35 cellular contexts compared by ENCODE assay signal in the genomic region with DNA sequence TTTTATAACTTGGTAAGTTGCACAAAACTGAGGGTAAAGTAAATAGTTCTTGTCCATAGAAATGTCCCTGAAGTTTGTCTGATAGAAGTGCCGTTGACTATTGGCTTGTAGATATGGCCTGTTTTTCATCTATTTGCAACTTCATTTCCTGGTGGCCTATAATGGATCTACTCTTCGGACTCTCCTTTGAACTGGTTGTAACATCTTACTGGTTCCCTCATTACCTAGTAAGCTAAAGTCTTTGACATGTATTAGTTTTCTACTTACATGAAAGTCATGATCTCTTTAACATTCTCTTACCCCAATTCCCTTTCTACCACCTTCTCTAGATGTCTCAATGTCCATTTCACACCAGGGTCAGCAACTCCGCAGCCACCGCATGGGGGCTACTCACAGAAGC.
"Had no signal": no experiment of that assay in that cellular context is flagged by ENCODE, and none has a peak within 500 bp of the region (broad histone marks: within the 10 kb centered on the region; RNA-seq: fewer than 3 reads in every experiment).

No MANE protein-coding gene starts in this region.

- H3K4me3 Mint-ChIP-seq: activated B cell treated with CpG ODN at 0.5 μM for 24 hours; activated CD4-positive, alpha-beta memory T cell treated with anti-CD3 and anti-CD28 coated beads, Interleukin-2, amount 10 ng/mL, durations not matched to agents 7 days and 5 days; activated CD4-positive, alpha-beta T cell treated with anti-CD3 and anti-CD28 coated beads, Interleukin-2, amount 10 ng/mL, durations not matched to agents 7 days and 5 days; activated CD8-positive, alpha-beta memory T cell treated with anti-CD3 and anti-CD28 coated beads, Interleukin-2, amount 10 ng/mL, durations not matched to agents 7 days and 5 days; activated CD8-positive, alpha-beta T cell treated with anti-CD3 and anti-CD28 coated beads, Interleukin-2, amount 10 ng/mL, durations not matched to agents 7 days and 5 days; activated naive CD4-positive, alpha-beta T cell treated with anti-CD3 and anti-CD28 coated beads, Interleukin-2, amount 10 ng/mL, durations not matched to agents 7 days and 5 days; activated naive CD4-positive, alpha-beta T cell treated with anti-CD3 and anti-CD28 coated beads, Interleukin-2, amount 50 U/mL, for 24 hours; activated naive CD8-positive, alpha-beta T cell; activated naive CD8-positive, alpha-beta T cell treated with anti-CD3 and anti-CD28 coated beads, Interleukin-2, amount 10 ng/mL, durations not matched to agents 7 days and 5 days; activated naive CD8-positive, alpha-beta T cell treated with anti-CD3 and anti-CD28 coated beads, Interleukin-2, amount 50 U/mL, for 24 hours; activated T-cell treated with anti-CD3 and anti-CD28 coated beads, Interleukin-2, amount 50 U/mL, for 24 hours; brain; central memory CD8-positive, alpha-beta T cell; T-helper 1 cell treated with Interleukin-12 subunit alpha and Interleukin-12 subunit beta and Interleukin-4 antibody, amounts not matched to agents 30 μg/mL and 1 μg/mL, for 36 hours; T-helper 2 cell treated with Interferon-gamma antibody and Interleukin-4, amounts not matched to agents 5 μg/mL and 100 μg/mL, for 36 hours had no signal

- H3K4me1 ChIP-seq: ascending aorta had no signal

- H3K9me3 ChIP-seq: ascending aorta had no signal

- H3K9me3 Mint-ChIP-seq: activated CD4-positive, alpha-beta memory T cell treated with anti-CD3 and anti-CD28 coated beads, Interleukin-2, amount 10 ng/mL, durations not matched to agents 7 days and 5 days; activated naive CD8-positive, alpha-beta T cell treated with anti-CD3 and anti-CD28 coated beads, Interleukin-2, amount 10 ng/mL, durations not matched to agents 7 days and 5 days; central memory CD8-positive, alpha-beta T cell had no signal

- H3K4me3 ChIP-seq: ascending aorta, cardiac muscle cell had no signal

- H3K27me3 Mint-ChIP-seq: activated naive CD4-positive, alpha-beta T cell treated with anti-CD3 and anti-CD28 coated beads, Interleukin-2, amount 50 U/mL, for 24 hours; activated naive CD8-positive, alpha-beta T cell; activated naive CD8-positive, alpha-beta T cell treated with anti-CD3 and anti-CD28 coated beads, Interleukin-2, amount 50 U/mL, for 24 hours; activated T-cell treated with anti-CD3 and anti-CD28 coated beads, Interleukin-2, amount 50 U/mL, for 24 hours had no signal

- H3K27me3 ChIP-seq: ascending aorta, cardiac muscle cell had no signal

- H3K4me1 Mint-ChIP-seq: activated B cell treated with CpG ODN at 0.5 μM for 24 hours; activated CD4-positive, alpha-beta memory T cell treated with anti-CD3 and anti-CD28 coated beads, Interleukin-2, amount 10 ng/mL, durations not matched to agents 7 days and 5 days; activated CD4-positive, alpha-beta T cell treated with anti-CD3 and anti-CD28 coated beads, Interleukin-2, amount 10 ng/mL, durations not matched to agents 7 days and 5 days; activated CD8-positive, alpha-beta memory T cell treated with anti-CD3 and anti-CD28 coated beads, Interleukin-2, amount 10 ng/mL, durations not matched to agents 7 days and 5 days; activated naive CD4-positive, alpha-beta T cell treated with anti-CD3 and anti-CD28 coated beads, Interleukin-2, amount 10 ng/mL, durations not matched to agents 7 days and 5 days; activated naive CD4-positive, alpha-beta T cell treated with anti-CD3 and anti-CD28 coated beads, Interleukin-2, amount 50 U/mL, for 24 hours; activated naive CD8-positive, alpha-beta T cell treated with anti-CD3 and anti-CD28 coated beads, Interleukin-2, amount 10 ng/mL, durations not matched to agents 7 days and 5 days; activated naive CD8-positive, alpha-beta T cell treated with anti-CD3 and anti-CD28 coated beads, Interleukin-2, amount 50 U/mL, for 24 hours; central memory CD8-positive, alpha-beta T cell had no signal

- H3K36me3 Mint-ChIP-seq: activated CD8-positive, alpha-beta memory T cell treated with anti-CD3 and anti-CD28 coated beads, Interleukin-2, amount 10 ng/mL, durations not matched to agents 7 days and 5 days; activated naive CD4-positive, alpha-beta T cell treated with anti-CD3 and anti-CD28 coated beads, Interleukin-2, amount 10 ng/mL, durations not matched to agents 7 days and 5 days; activated naive CD8-positive, alpha-beta T cell treated with anti-CD3 and anti-CD28 coated beads, Interleukin-2, amount 10 ng/mL, durations not matched to agents 7 days and 5 days had no signal

- H3K36me3 ChIP-seq: ascending aorta, cardiac muscle cell had no signal

- H3K27ac Mint-ChIP-seq: activated B cell treated with CpG ODN at 0.5 μM for 24 hours; activated CD4-positive, alpha-beta memory T cell treated with anti-CD3 and anti-CD28 coated beads, Interleukin-2, amount 10 ng/mL, durations not matched to agents 7 days and 5 days; activated CD4-positive, alpha-beta T cell treated with anti-CD3 and anti-CD28 coated beads, Interleukin-2, amount 10 ng/mL, durations not matched to agents 7 days and 5 days; activated CD8-positive, alpha-beta memory T cell treated with anti-CD3 and anti-CD28 coated beads, Interleukin-2, amount 10 ng/mL, durations not matched to agents 7 days and 5 days; activated CD8-positive, alpha-beta T cell treated with anti-CD3 and anti-CD28 coated beads, Interleukin-2, amount 10 ng/mL, durations not matched to agents 7 days and 5 days; activated naive CD4-positive, alpha-beta T cell treated with anti-CD3 and anti-CD28 coated beads, Interleukin-2, amount 10 ng/mL, durations not matched to agents 7 days and 5 days; activated naive CD4-positive, alpha-beta T cell treated with anti-CD3 and anti-CD28 coated beads, Interleukin-2, amount 50 U/mL, for 24 hours; activated naive CD8-positive, alpha-beta T cell; activated naive CD8-positive, alpha-beta T cell treated with anti-CD3 and anti-CD28 coated beads, Interleukin-2, amount 10 ng/mL, durations not matched to agents 7 days and 5 days; activated naive CD8-positive, alpha-beta T cell treated with anti-CD3 and anti-CD28 coated beads, Interleukin-2, amount 50 U/mL, for 24 hours; activated T-cell treated with anti-CD3 and anti-CD28 coated beads, Interleukin-2, amount 50 U/mL, for 24 hours; activated T-helper 2 cell treated with anti-CD3 and anti-CD28 coated beads, Interferon-gamma antibody, Interleukin-2, Interleukin-4, amounts not matched to agents 10 μg/mL and 5 μg/mL and 100 μg/mL, durations not matched to agents 14 hours and 24 hours and 36 hours; brain; T-helper 1 cell treated with Interleukin-12 subunit alpha and Interleukin-12 subunit beta and Interleukin-4 antibody, amounts not matched to agents 30 μg/mL and 1 μg/mL, for 36 hours; T-helper 2 cell treated with Interferon-gamma antibody and Interleukin-4, amounts not matched to agents 5 μg/mL and 100 μg/mL, for 36 hours had no signal

- ATAC-seq: activated CD8-positive, alpha-beta memory T cell treated with anti-CD3 and anti-CD28 coated beads, Interleukin-2, amount 10 ng/mL, durations not matched to agents 7 days and 5 days; activated CD8-positive, alpha-beta T cell treated with anti-CD3 and anti-CD28 coated beads, Interleukin-2, amount 10 ng/mL, durations not matched to agents 7 days and 5 days; activated naive CD8-positive, alpha-beta T cell treated with anti-CD3 and anti-CD28 coated beads, Interleukin-2, amount 50 U/mL, for 24 hours had no signal

- H3K27ac ChIP-seq: ascending aorta, cardiac muscle cell, VCaP had no signal

- DNase-seq: activated B cell treated with CpG ODN at 0.5 μM for 24 hours; activated CD4-positive, alpha-beta memory T cell treated with anti-CD3 and anti-CD28 coated beads, Interleukin-2, amount 10 ng/mL, durations not matched to agents 7 days and 5 days; activated CD4-positive, alpha-beta T cell treated with anti-CD3 and anti-CD28 coated beads for 48 hours; activated CD4-positive, alpha-beta T cell treated with anti-CD3 and anti-CD28 coated beads, Interleukin-2, amount 10 ng/mL, durations not matched to agents 7 days and 5 days; activated CD4-positive, alpha-beta T cell treated with anti-CD3 and anti-CD28 coated beads, Interleukin-2, amount 50 U/mL, for 48 hours; activated CD4-positive, CD25-positive, alpha-beta regulatory T cell treated with anti-CD3 and anti-CD28 coated beads, Interleukin-2, amount 50 U/mL, for 72 hours; activated CD8-positive, alpha-beta memory T cell treated with anti-CD3 and anti-CD28 coated beads for 24 hours; activated CD8-positive, alpha-beta memory T cell treated with anti-CD3 and anti-CD28 coated beads, Interleukin-2, amount 10 ng/mL, durations not matched to agents 7 days and 5 days; activated CD8-positive, alpha-beta memory T cell treated with anti-CD3 and anti-CD28 coated beads, Interleukin-2, amount 50 U/mL, for 48 hours; activated CD8-positive, alpha-beta T cell treated with anti-CD3 and anti-CD28 coated beads, Interleukin-2, amount 10 ng/mL, durations not matched to agents 7 days and 5 days; activated effector memory CD4-positive, alpha-beta T cell treated with Interleukin-2 at 50 U/mL for 16 hours; activated gamma-delta T cell; activated naive CD4-positive, alpha-beta T cell treated with anti-CD3 and anti-CD28 coated beads, Interleukin-2, amount 10 ng/mL, durations not matched to agents 7 days and 5 days; activated naive CD4-positive, alpha-beta T cell treated with Interleukin-2 at 50 U/mL for 16 hours; activated naive CD8-positive, alpha-beta T cell treated with anti-CD3 and anti-CD28 coated beads, Interleukin-2, amount 10 ng/mL, durations not matched to agents 7 days and 5 days; activated naive CD8-positive, alpha-beta T cell treated with anti-CD3 and anti-CD28 coated beads, Interleukin-2, amount 50 U/mL, for 24 hours; activated T-cell treated with anti-CD3 and anti-CD28 coated beads, Interleukin-2, amount 50 U/mL, for 24 hours; activated T-cell treated with anti-CD3 and anti-CD28 coated beads, Interleukin-2, amount 50 U/mL, for 48 hours; amygdala; anterior cingulate cortex; caudate nucleus; SW 1271; T-helper 1 cell; T-helper 2 cell; T-helper 9 cell had no signal
